1 cellular context compared by ENCODE assay signal in the genomic region with DNA sequence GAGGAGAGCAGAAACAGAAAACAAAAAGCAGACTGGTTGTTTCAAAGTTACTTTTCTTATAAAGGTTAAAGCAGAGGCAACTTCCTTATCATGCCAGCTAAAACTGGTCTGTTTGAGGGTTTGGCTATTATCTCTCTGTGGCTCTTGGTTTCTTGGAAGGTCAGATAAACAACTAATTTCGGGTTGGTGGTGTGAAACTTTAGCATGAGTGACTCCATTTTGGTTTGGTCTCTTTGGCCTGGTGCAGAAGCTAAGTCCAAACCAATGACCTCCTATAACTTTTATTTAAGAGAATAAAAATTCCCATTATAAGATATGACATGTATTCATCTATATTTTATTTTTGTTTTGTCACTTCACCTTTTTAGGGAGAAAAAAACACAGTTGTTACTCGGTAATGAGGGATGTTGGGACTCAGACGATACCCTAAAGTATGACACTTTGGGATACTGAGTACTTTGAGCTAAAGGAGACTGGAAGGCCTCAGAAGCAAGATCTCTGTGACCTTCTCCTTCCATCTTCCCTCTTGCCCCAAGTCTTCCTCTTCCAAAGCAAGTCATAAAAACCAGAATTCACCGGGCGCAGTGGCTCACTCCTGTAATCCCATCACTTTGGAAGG.
TF ChIP-seq lines count a peak whose summit lies in the region.

No MANE protein-coding gene starts in this region.

TF ChIP-seq in K562, 482 proteins besides CTCF, POLR2A, EP300 and RAD21 (continued from another document and continues in another):
- TF ChIP-seq, protein P1, sequence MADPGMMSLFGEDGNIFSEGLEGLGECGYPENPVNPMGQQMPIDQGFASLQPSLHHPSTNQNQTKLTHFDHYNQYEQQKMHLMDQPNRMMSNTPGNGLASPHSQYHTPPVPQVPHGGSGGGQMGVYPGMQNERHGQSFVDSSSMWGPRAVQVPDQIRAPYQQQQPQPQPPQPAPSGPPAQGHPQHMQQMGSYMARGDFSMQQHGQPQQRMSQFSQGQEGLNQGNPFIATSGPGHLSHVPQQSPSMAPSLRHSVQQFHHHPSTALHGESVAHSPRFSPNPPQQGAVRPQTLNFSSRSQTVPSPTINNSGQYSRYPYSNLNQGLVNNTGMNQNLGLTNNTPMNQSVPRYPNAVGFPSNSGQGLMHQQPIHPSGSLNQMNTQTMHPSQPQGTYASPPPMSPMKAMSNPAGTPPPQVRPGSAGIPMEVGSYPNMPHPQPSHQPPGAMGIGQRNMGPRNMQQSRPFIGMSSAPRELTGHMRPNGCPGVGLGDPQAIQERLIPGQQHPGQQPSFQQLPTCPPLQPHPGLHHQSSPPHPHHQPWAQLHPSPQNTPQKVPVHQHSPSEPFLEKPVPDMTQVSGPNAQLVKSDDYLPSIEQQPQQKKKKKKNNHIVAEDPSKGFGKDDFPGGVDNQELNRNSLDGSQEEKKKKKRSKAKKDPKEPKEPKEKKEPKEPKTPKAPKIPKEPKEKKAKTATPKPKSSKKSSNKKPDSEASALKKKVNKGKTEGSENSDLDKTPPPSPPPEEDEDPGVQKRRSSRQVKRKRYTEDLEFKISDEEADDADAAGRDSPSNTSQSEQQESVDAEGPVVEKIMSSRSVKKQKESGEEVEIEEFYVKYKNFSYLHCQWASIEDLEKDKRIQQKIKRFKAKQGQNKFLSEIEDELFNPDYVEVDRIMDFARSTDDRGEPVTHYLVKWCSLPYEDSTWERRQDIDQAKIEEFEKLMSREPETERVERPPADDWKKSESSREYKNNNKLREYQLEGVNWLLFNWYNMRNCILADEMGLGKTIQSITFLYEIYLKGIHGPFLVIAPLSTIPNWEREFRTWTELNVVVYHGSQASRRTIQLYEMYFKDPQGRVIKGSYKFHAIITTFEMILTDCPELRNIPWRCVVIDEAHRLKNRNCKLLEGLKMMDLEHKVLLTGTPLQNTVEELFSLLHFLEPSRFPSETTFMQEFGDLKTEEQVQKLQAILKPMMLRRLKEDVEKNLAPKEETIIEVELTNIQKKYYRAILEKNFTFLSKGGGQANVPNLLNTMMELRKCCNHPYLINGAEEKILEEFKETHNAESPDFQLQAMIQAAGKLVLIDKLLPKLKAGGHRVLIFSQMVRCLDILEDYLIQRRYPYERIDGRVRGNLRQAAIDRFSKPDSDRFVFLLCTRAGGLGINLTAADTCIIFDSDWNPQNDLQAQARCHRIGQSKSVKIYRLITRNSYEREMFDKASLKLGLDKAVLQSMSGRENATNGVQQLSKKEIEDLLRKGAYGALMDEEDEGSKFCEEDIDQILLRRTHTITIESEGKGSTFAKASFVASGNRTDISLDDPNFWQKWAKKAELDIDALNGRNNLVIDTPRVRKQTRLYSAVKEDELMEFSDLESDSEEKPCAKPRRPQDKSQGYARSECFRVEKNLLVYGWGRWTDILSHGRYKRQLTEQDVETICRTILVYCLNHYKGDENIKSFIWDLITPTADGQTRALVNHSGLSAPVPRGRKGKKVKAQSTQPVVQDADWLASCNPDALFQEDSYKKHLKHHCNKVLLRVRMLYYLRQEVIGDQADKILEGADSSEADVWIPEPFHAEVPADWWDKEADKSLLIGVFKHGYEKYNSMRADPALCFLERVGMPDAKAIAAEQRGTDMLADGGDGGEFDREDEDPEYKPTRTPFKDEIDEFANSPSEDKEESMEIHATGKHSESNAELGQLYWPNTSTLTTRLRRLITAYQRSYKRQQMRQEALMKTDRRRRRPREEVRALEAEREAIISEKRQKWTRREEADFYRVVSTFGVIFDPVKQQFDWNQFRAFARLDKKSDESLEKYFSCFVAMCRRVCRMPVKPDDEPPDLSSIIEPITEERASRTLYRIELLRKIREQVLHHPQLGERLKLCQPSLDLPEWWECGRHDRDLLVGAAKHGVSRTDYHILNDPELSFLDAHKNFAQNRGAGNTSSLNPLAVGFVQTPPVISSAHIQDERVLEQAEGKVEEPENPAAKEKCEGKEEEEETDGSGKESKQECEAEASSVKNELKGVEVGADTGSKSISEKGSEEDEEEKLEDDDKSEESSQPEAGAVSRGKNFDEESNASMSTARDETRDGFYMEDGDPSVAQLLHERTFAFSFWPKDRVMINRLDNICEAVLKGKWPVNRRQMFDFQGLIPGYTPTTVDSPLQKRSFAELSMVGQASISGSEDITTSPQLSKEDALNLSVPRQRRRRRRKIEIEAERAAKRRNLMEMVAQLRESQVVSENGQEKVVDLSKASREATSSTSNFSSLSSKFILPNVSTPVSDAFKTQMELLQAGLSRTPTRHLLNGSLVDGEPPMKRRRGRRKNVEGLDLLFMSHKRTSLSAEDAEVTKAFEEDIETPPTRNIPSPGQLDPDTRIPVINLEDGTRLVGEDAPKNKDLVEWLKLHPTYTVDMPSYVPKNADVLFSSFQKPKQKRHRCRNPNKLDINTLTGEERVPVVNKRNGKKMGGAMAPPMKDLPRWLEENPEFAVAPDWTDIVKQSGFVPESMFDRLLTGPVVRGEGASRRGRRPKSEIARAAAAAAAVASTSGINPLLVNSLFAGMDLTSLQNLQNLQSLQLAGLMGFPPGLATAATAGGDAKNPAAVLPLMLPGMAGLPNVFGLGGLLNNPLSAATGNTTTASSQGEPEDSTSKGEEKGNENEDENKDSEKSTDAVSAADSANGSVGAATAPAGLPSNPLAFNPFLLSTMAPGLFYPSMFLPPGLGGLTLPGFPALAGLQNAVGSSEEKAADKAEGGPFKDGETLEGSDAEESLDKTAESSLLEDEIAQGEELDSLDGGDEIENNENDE (IDR thresholded peaks at IDR 0.05; ENCODE audit: low read depth, low read length): no peak
- TF ChIP-seq FOXJ2 (tag; IDR thresholded peaks at IDR 0.05): no peak
- no peak for TF ChIP-seq FIP1L1 (IDR thresholded peaks at IDR 0.05; ENCODE audit: low read depth, low read length, poor library complexity, severe bottlenecking)
- TF ChIP-seq ZNF57 (CRISPR knock-in tag; IDR thresholded peaks at IDR 0.05): peak; percentile 94
- peak; percentile 64 for TF ChIP-seq GABPA (tag; conservative IDR thresholded peaks at IDR 0.05; ENCODE audit: low read depth)
- TF ChIP-seq, protein P2, sequence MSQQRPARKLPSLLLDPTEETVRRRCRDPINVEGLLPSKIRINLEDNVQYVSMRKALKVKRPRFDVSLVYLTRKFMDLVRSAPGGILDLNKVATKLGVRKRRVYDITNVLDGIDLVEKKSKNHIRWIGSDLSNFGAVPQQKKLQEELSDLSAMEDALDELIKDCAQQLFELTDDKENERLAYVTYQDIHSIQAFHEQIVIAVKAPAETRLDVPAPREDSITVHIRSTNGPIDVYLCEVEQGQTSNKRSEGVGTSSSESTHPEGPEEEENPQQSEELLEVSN (IDR thresholded peaks at IDR 0.05; ENCODE audit: borderline replicate concordance in 1 of 2, extremely low read depth in 1 of 2, insufficient read depth in 1 of 2, insufficient read length in 1 of 2, low read depth in 1 of 2, low read length in 1 of 2, poor library complexity in 1 of 2, severe bottlenecking in 1 of 2): no peak
- no peak for TF ChIP-seq ZNF224 (CRISPR knock-in tag; IDR thresholded peaks at IDR 0.05)
- no peak for TF ChIP-seq SIN3A (IDR thresholded peaks at IDR 0.05; ENCODE audit: borderline replicate concordance in 2 of 2, control insufficient read depth in 1 of 2, low read depth in 2 of 2, low read length in 2 of 2)
- TF ChIP-seq NRF1 (conservative IDR thresholded peaks at IDR 0.05 in 1 of 2, IDR thresholded peaks at IDR 0.05 in 1 of 2): no peak
- peak; percentile 97 for TF ChIP-seq NFXL1 (CRISPR knock-in tag; IDR thresholded peaks at IDR 0.05)
- TF ChIP-seq, protein P3, sequence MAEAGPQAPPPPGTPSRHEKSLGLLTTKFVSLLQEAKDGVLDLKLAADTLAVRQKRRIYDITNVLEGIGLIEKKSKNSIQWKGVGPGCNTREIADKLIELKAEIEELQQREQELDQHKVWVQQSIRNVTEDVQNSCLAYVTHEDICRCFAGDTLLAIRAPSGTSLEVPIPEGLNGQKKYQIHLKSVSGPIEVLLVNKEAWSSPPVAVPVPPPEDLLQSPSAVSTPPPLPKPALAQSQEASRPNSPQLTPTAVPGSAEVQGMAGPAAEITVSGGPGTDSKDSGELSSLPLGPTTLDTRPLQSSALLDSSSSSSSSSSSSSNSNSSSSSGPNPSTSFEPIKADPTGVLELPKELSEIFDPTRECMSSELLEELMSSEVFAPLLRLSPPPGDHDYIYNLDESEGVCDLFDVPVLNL (CRISPR knock-in tag; IDR thresholded peaks at IDR 0.05; ENCODE audit: low read depth): no peak
- TF ChIP-seq NUFIP1 (IDR thresholded peaks at IDR 0.05; ENCODE audit: partially characterized antibody): peak; percentile 95
- no peak for TF ChIP-seq FOXA1 (IDR thresholded peaks at IDR 0.05; ENCODE audit: borderline replicate concordance)
- TF ChIP-seq GTF2A2 (tag; IDR thresholded peaks at IDR 0.05): peak; percentile 98
- TF ChIP-seq, protein P4, sequence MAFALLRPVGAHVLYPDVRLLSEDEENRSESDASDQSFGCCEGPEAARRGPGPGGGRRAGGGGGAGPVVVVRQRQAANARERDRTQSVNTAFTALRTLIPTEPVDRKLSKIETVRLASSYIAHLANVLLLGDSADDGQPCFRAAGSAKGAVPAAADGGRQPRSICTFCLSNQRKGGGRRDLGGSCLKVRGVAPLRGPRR (CRISPR knock-in tag; IDR thresholded peaks at IDR 0.05): peak; percentile 86
- TF ChIP-seq PTTG1 (tag; IDR thresholded peaks at IDR 0.05; ENCODE audit: low read depth): peak; percentile 98
- TF ChIP-seq, protein P5, sequence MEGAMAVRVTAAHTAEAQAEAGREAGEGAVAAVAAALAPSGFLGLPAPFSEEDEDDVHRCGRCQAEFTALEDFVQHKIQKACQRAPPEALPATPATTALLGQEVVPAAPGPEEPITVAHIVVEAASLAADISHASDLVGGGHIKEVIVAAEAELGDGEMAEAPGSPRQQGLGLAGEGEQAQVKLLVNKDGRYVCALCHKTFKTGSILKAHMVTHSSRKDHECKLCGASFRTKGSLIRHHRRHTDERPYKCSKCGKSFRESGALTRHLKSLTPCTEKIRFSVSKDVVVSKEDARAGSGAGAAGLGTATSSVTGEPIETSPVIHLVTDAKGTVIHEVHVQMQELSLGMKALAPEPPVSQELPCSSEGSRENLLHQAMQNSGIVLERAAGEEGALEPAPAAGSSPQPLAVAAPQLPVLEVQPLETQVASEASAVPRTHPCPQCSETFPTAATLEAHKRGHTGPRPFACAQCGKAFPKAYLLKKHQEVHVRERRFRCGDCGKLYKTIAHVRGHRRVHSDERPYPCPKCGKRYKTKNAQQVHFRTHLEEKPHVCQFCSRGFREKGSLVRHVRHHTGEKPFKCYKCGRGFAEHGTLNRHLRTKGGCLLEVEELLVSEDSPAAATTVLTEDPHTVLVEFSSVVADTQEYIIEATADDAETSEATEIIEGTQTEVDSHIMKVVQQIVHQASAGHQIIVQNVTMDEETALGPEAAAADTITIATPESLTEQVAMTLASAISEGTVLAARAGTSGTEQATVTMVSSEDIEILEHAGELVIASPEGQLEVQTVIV (CRISPR knock-in tag; IDR thresholded peaks at IDR 0.05; ENCODE audit: borderline replicate concordance): peak; percentile 81
- TF ChIP-seq BMI1 (IDR thresholded peaks at IDR 0.05; ENCODE audit: low read length): no peak
- no peak for TF ChIP-seq TCF7 (IDR thresholded peaks at IDR 0.05; ENCODE audit: borderline replicate concordance)
- TF ChIP-seq MTA1 (IDR thresholded peaks at IDR 0.05; ENCODE audit: borderline replicate concordance): peak; percentile 74; the same call in 1 of the 2 replicates
- TF ChIP-seq, protein P6, sequence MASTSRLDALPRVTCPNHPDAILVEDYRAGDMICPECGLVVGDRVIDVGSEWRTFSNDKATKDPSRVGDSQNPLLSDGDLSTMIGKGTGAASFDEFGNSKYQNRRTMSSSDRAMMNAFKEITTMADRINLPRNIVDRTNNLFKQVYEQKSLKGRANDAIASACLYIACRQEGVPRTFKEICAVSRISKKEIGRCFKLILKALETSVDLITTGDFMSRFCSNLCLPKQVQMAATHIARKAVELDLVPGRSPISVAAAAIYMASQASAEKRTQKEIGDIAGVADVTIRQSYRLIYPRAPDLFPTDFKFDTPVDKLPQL (IDR thresholded peaks at IDR 0.05; ENCODE audit: extremely low read depth, insufficient read length): no peak
- TF ChIP-seq, protein P7, sequence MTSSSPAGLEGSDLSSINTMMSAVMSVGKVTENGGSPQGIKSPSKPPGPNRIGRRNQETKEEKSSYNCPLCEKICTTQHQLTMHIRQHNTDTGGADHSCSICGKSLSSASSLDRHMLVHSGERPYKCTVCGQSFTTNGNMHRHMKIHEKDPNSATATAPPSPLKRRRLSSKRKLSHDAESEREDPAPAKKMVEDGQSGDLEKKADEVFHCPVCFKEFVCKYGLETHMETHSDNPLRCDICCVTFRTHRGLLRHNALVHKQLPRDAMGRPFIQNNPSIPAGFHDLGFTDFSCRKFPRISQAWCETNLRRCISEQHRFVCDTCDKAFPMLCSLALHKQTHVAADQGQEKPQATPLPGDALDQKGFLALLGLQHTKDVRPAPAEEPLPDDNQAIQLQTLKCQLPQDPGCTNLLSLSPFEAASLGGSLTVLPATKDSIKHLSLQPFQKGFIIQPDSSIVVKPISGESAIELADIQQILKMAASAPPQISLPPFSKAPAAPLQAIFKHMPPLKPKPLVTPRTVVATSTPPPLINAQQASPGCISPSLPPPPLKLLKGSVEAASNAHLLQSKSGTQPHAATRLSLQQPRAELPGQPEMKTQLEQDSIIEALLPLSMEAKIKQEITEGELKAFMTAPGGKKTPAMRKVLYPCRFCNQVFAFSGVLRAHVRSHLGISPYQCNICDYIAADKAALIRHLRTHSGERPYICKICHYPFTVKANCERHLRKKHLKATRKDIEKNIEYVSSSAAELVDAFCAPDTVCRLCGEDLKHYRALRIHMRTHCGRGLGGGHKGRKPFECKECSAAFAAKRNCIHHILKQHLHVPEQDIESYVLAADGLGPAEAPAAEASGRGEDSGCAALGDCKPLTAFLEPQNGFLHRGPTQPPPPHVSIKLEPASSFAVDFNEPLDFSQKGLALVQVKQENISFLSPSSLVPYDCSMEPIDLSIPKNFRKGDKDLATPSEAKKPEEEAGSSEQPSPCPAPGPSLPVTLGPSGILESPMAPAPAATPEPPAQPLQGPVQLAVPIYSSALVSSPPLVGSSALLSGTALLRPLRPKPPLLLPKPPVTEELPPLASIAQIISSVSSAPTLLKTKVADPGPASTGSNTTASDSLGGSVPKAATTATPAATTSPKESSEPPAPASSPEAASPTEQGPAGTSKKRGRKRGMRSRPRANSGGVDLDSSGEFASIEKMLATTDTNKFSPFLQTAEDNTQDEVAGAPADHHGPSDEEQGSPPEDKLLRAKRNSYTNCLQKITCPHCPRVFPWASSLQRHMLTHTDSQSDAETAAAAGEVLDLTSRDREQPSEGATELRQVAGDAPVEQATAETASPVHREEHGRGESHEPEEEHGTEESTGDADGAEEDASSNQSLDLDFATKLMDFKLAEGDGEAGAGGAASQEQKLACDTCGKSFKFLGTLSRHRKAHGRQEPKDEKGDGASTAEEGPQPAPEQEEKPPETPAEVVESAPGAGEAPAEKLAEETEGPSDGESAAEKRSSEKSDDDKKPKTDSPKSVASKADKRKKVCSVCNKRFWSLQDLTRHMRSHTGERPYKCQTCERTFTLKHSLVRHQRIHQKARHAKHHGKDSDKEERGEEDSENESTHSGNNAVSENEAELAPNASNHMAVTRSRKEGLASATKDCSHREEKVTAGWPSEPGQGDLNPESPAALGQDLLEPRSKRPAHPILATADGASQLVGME (CRISPR knock-in tag; IDR thresholded peaks at IDR 0.05): peak; percentile 93; the same call in 1 of the 2 replicates
- TF ChIP-seq ARHGAP35 (IDR thresholded peaks at IDR 0.05; ENCODE audit: partially characterized antibody): no peak
- peak; percentile 95 for TF ChIP-seq HSF4 (CRISPR knock-in tag; IDR thresholded peaks at IDR 0.05; ENCODE audit: borderline replicate concordance)
- no peak for TF ChIP-seq MYNN (IDR thresholded peaks at IDR 0.05)
- TF ChIP-seq MYNN (CRISPR knock-in tag; IDR thresholded peaks at IDR 0.05): no peak
- peak; percentile 70; the same call in 1 of the 2 replicates for TF ChIP-seq PHTF2 (CRISPR knock-in tag; IDR thresholded peaks at IDR 0.05)
- no peak for TF ChIP-seq PRPF4 (IDR thresholded peaks at IDR 0.05; ENCODE audit: insufficient read depth, low read depth, low read length, poor library complexity, severe bottlenecking)
- TF ChIP-seq XRCC3 (IDR thresholded peaks at IDR 0.05): no peak
